In the genomic region with DNA sequence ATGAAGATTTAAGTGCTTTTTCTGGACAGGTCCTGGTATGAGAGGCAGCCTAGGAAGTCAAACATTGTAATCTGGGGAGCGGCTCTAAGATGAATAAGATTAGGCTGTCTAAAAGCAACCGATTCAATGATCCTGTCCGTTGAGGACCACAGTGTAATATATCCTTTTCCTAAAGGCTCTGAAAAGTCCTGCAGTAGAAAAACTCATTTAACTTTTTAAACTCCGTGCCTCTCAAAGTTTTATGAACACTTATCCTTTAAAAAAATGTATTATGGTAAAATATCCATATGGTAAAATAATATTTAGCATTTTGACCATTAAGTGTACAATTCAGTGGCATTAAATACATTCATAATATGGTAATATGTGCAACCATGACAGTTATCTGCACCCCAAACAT, we compare ENCODE assay signal across 1 cellular context.
TF ChIP-seq lines count a peak whose summit lies in the region.

No MANE protein-coding gene starts in this region.

TF ChIP-seq in endothelial cell of umbilical vein, 7 proteins besides CTCF, POLR2A, EP300 and RAD21:
- TF ChIP-seq POLR2AphosphoS5 (IDR thresholded peaks at IDR 0.05; ENCODE audit: insufficient read depth, low read depth, low read length) (no peak), EZH2 (IDR thresholded peaks at IDR 0.05; ENCODE audit: borderline replicate concordance, low read depth, low read length, severe bottlenecking) (no peak), GATA2 (IDR thresholded peaks at IDR 0.05; ENCODE audit: insufficient read depth, insufficient read length, low read depth, low read length) (no peak), MYC (IDR thresholded peaks at IDR 0.05; ENCODE audit: low read depth, low read length) (no peak), FOS (IDR thresholded peaks at IDR 0.05; ENCODE audit: borderline replicate concordance, insufficient read depth, low read length) (no peak), JUN (IDR thresholded peaks at IDR 0.05; ENCODE audit: borderline replicate concordance, insufficient read depth, insufficient read length, low read depth) (no peak)
- TF ChIP-seq, protein P1, sequence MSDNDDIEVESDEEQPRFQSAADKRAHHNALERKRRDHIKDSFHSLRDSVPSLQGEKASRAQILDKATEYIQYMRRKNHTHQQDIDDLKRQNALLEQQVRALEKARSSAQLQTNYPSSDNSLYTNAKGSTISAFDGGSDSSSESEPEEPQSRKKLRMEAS (IDR thresholded peaks at IDR 0.05; ENCODE audit: insufficient read depth, insufficient read length), result no peak
